ENCODE assay signal across 8 cellular contexts in genomic region chr12:51395283-51396230, GRCh38. TPM values are rescaled to one million over a fixed set of nuclear protein-coding genes. Genes with fewer than 3 reads are reported as not detected.
DNase-seq lines count a peak whose midpoint lies in the region; ATAC-seq, FAIRE-seq and TF ChIP-seq lines count a peak whose summit lies in the region.

No MANE protein-coding gene starts in this region.

- H3K4me1 ChIP-seq in SJSA1 (replicated peaks) (peaks cover 62% of the 10 kb centered on the region), right atrium auricular region (peaks cover 0 to 16% of the 10 kb centered on the region in 2 donors)

- no peak for TF ChIP-seq POLR2A in GM12891 (IDR thresholded peaks at IDR 0.05; ENCODE audit: low read depth, low read length)

- ATAC-seq in GM21619 (IDR thresholded peaks at IDR 0.05; ENCODE audit: unreplicated experiment): peak; percentile 39
- no peak for ATAC-seq in HG03175 (IDR thresholded peaks at IDR 0.05; ENCODE audit: unreplicated experiment)

- H3K36me3 ChIP-seq in SJSA1: peaks cover 4% of the 10 kb centered on the region; the same call in 1 of the 2 replicates
- H3K36me3 ChIP-seq in right atrium auricular region: no peaks in the 10 kb centered on the region

- H3K27me3 ChIP-seq in SJSA1 (replicated peaks) (no peaks in the 10 kb centered on the region), right atrium auricular region (peaks cover 0 to 10% of the 10 kb centered on the region in 2 donors)

- no peak for TF ChIP-seq CTCF in right atrium auricular region (IDR thresholded peaks at IDR 0.05)

- H3K9me3 ChIP-seq in SJSA1 (replicated peaks) (no peaks in the 10 kb centered on the region), right atrium auricular region (no peaks in the 10 kb centered on the region)

- FAIRE-seq in GM12891 (lab: Jason Lieb, UNC): peak; percentile 83

- peak overlapping the region; percentile 32; the same call in 1 of the 2 replicates for H3K27ac ChIP-seq in SJSA1
- no peak overlapping the region for H3K27ac ChIP-seq in right atrium auricular region

- DNase-seq in GM12891 (ENCODE audit: insufficient read length, low spot score): no peak
- DNase-seq in SJSA1 (ENCODE audit: low read depth in 1 of 2, low spot score in 2 of 2): no peak
- DNase-seq in iPS-NIHi7 (ENCODE audit: extremely low spot score): peak; percentile 10
- DNase-seq in DMS153 (lab: John Stamatoyannopoulos, UW): no peak
- no peak for DNase-seq in right atrium auricular region (ENCODE audit: low spot score)
- no peak for DNase-seq in ureter (ENCODE audit: low spot score)

- no peak overlapping the region for H3K4me3 ChIP-seq in SJSA1
- H3K4me3 ChIP-seq in right atrium auricular region: no peak overlapping the region

TF ChIP-seq in GM12891, 5 proteins besides CTCF, POLR2A, EP300 and RAD21:
- TF ChIP-seq SPI1 (IDR thresholded peaks at IDR 0.05; ENCODE audit: low read depth, low read length) (peak; percentile 20; the same call in 1 of the 2 replicates), POLR2AphosphoS5 (IDR thresholded peaks at IDR 0.05; ENCODE audit: low read depth, low read length) (peak; percentile 31; the same call in 1 of the 2 replicates), TAF1 (IDR thresholded peaks at IDR 0.05; ENCODE audit: low read depth, low read length) (no peak)

RNA-seq across cellular contexts. Expression of gene GALNT6, which starts 4.4 kb away (rescaled TPM):
- 15.2 TPM for polyA plus RNA-seq in GM12891 (2012; ENCODE audit: low read depth, missing spikeins)
- 30.8 and 38.2 TPM in 2 replicates for total RNA-seq in SJSA1 (2014; rRNA removed; shearing (Covaris generic))
- total RNA-seq in right atrium auricular region (1 to 10 TPM; 1.3 to 2.8 TPM), ureter (9.9 TPM)

RNA-seq across cellular contexts. Expression of gene SLC4A8, which starts 29.1 kb away (rescaled TPM):
- 1.5 TPM for polyA plus RNA-seq in GM12891 (2012; ENCODE audit: low read depth, missing spikeins)
- total RNA-seq in SJSA1 (2014; rRNA removed; shearing (Covaris generic)): 6.2 and 29.0 TPM in 2 replicates
- total RNA-seq in right atrium auricular region (1 to 10 TPM in 1 of 2 donors, under 1 TPM in 1; 0.28 to 1.1 TPM), ureter (3.0 TPM)

RNA-seq across cellular contexts. Expression of gene CELA1, which starts 49.1 kb away (rescaled TPM):
- polyA plus RNA-seq in GM12891 (2012; ENCODE audit: low read depth, missing spikeins): not detected
- total RNA-seq in SJSA1 (2014; rRNA removed; shearing (Covaris generic)): 0.56 and 1.2 TPM in 2 replicates
- not detected for total RNA-seq in right atrium auricular region
- total RNA-seq in ureter: not detected
